25 cellular contexts compared by ENCODE assay signal in the genomic region with DNA sequence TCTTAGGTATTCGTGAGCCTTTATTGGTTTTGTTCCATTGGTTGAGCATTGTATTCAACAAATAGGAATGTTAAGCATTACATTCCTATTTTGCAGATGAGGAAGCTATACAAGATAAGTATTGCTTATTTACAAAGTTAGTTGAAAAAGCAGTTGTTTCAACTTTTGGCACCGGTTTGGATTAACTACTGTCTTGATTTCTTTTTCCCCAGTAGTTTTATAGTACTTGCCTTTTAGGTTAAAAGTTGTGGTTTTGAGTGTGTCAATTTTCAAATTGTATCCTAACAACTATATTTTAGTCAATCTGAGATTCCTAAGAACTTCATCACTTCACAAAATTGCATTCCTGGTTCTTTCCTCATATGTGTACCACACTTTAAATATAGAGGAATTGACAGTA. TPM values are rescaled to one million over a fixed set of nuclear protein-coding genes. Genes with fewer than 3 reads are reported as not detected.
DNase-seq lines count a peak whose midpoint lies in the region; ATAC-seq and TF ChIP-seq lines count a peak whose summit lies in the region.
"Had no signal": no experiment of that assay in that cellular context is flagged by ENCODE, and none has a peak within 500 bp of the region (broad histone marks: within the 10 kb centered on the region; RNA-seq: fewer than 3 reads in every experiment).

No MANE protein-coding gene starts in this region.

- intact Hi-C loops in ovary (cut with DNase I) = no loop called here

- DNase-seq in HS-27A (ENCODE audit: low read depth) (peak; percentile 56), astrocyte of the hippocampus (ENCODE audit: low read depth, low spot score) (peak; percentile 1), kidney epithelial cell (ENCODE audit: low read depth) (peak; percentile 12), ovary (no peak), iPS-NIHi11 (ENCODE audit: low spot score) (no peak), SKM-1 treated with dmso at 0.1 percent for 144 hours (lab: John Stamatoyannopoulos, UW; ENCODE audit: unreplicated experiment) (no peak)
- DNase-seq: Caco-2; CD8-positive, alpha-beta T cell; DND-41; GOT3; HFFc6; Karpas-422; NCI-H1092; NCI-H1417 treated with DMSO at 0.1 percent for 48 hours; NCI-H187; NCI-H2081 treated with DMSO at 0.1 percent for 48 hours; NCI-H2171; NCI-H226; NCI-H510A; NCI-H69; SHP77 had no signal

- H3K27me3 ChIP-seq in kidney epithelial cell (ENCODE audit: control insufficient read depth, insufficient read depth, low read length) = no peaks in the 10 kb centered on the region
- H3K27me3 ChIP-seq in ovary = no peaks in the 10 kb centered on the region

- no peak for ATAC-seq in GM18861 (IDR thresholded peaks at IDR 0.05; ENCODE audit: unreplicated experiment)
- ATAC-seq: CD8-positive, alpha-beta T cell had no signal

- 14 to 67% (median 40%) methylated on average over 2 of the region's 2 CpGs for WGBS in ovary, 3 donors

- H3K4me3 ChIP-seq in kidney epithelial cell (ENCODE audit: low read depth, low read length) (no peak overlapping the region), ovary (no peak overlapping the region)
- H3K4me3 ChIP-seq: HAP-1 had no signal

- TF ChIP-seq POLR2A in ovary (IDR thresholded peaks at IDR 0.05) = no peak

- TF ChIP-seq CTCF in kidney epithelial cell (IDR thresholded peaks at IDR 0.05; ENCODE audit: insufficient read depth, low read length, poor library complexity, severe bottlenecking) (no peak), ovary (IDR thresholded peaks at IDR 0.05) (no peak)

- no peaks in the 10 kb centered on the region for H3K9me3 ChIP-seq in ovary
- H3K9me3 ChIP-seq: Caco-2, HAP-1 had no signal

- TF ChIP-seq EP300 in ovary (IDR thresholded peaks at IDR 0.05) = no peak

- no peaks in the 10 kb centered on the region for H3K4me1 ChIP-seq in ovary (ENCODE audit: insufficient read depth)
- H3K4me1 ChIP-seq: Caco-2, HAP-1 had no signal

- no peak overlapping the region for H3K27ac ChIP-seq in ovary
- H3K27ac ChIP-seq: C4-2B, RWPE1 had no signal

- no peaks in the 10 kb centered on the region for H3K36me3 ChIP-seq in kidney epithelial cell (ENCODE audit: control insufficient read depth, insufficient read depth, low read length)
- H3K36me3 ChIP-seq in ovary = no peaks in the 10 kb centered on the region
- H3K36me3 ChIP-seq: HAP-1 had no signal

RNA-seq across cellular contexts. Expression of gene MBIP, which starts 23.8 kb away (rescaled TPM):
- 10.5 and 20.3 TPM in 2 replicates for total RNA-seq in kidney epithelial cell
- total RNA-seq in ovary = 10 to 100 TPM; 18.4 to 35.2 (median 25.3) TPM
- 10 to 100 TPM; 24.4 to 35.1 TPM for polyA plus RNA-seq in ovary

Comparison
In these comparisons a context has a peak if more than half of its experiments do, and no peak if none do; other contexts are left out.
1. DNase-seq: peak in HS-27A (single experiment), astrocyte of the hippocampus (single experiment) and kidney epithelial cell (single experiment); none in ovary (0 of 5), iPS-NIHi11 (single experiment) and SKM-1 treated with dmso at 0.1 percent for 144 hours (single experiment).